In genomic region chr13:74288361-74288911, GRCh38 we compare ENCODE assay signal across 8 cellular contexts.
A peak's percentile ranks its signal among the peaks of the same experiment; 100 is the strongest.
DNase-seq lines count a peak whose midpoint lies in the region; ATAC-seq, FAIRE-seq and TF ChIP-seq lines count a peak whose summit lies in the region.

No MANE protein-coding gene starts in this region.

- H3K36me3 ChIP-seq in bronchial epithelial cell (ENCODE audit: control insufficient read depth, insufficient read depth, low read length): no peaks in the 10 kb centered on the region
- H3K36me3 ChIP-seq in right lobe of liver: no peaks in the 10 kb centered on the region
- no peaks in the 10 kb centered on the region for H3K36me3 ChIP-seq in subcutaneous abdominal adipose tissue (ENCODE audit: control insufficient read depth in 5 of 5, insufficient read depth in 5 of 5, low read length in 5 of 5)

- H3K4me1 Mint-ChIP-seq in T-helper 1 cell treated with Interleukin-12 subunit alpha and Interleukin-12 subunit beta and Interleukin-4 antibody, amounts not matched to agents 30 μg/mL and 1 μg/mL, for 36 hours (ENCODE audit: low read depth): peaks cover 27% of the 10 kb centered on the region

- H3K27me3 Mint-ChIP-seq in T-helper 1 cell treated with Interleukin-12 subunit alpha and Interleukin-12 subunit beta and Interleukin-4 antibody, amounts not matched to agents 30 μg/mL and 1 μg/mL, for 36 hours (ENCODE audit: low read depth): peaks cover 4% of the 10 kb centered on the region

- H3K9me3 ChIP-seq in right lobe of liver (no peaks in the 10 kb centered on the region), subcutaneous abdominal adipose tissue (ENCODE audit: control insufficient read depth in 5 of 5, low read length in 5 of 5) (no peaks in the 10 kb centered on the region)

- H3K27ac ChIP-seq in right lobe of liver: peak overlapping the region in 2 of 3 donors; percentile 56 to 76
- H3K27ac ChIP-seq in subcutaneous abdominal adipose tissue (ENCODE audit: low read depth, low read length): no peak overlapping the region

- H3K4me3 ChIP-seq in bronchial epithelial cell (ENCODE audit: low read depth, low read length) (peak overlapping the region; percentile 9), right lobe of liver (peak overlapping the region; percentile 19 to 51 (median 44)), subcutaneous abdominal adipose tissue (ENCODE audit: low read depth in 1 of 5, low read length in 5 of 5) (peak overlapping the region in 4 of 5 donors; percentile 11 to 52 (median 43))

- FAIRE-seq in bronchial epithelial cell (lab: Jason Lieb, UNC): no peak

- TF ChIP-seq CTCF in bronchial epithelial cell (IDR thresholded peaks at IDR 0.05; ENCODE audit: insufficient read depth, low read length, severe bottlenecking) (no peak), right lobe of liver (IDR thresholded peaks at IDR 0.05) (no peak)

- intact Hi-C loops in right lobe of liver (cut with DNase I): no loop called here
- intact Hi-C loops in posterior vena cava (cut with DNase I): loop anchor here in 1 of 2 donors (10.0 kb wide), 1 partner anchor 144 kb away; no protein-coding TSS in a partner anchor

- no peak for TF ChIP-seq POLR2A in right lobe of liver (IDR thresholded peaks at IDR 0.05)

- H3K36me3 Mint-ChIP-seq in T-helper 1 cell treated with Interleukin-12 subunit alpha and Interleukin-12 subunit beta and Interleukin-4 antibody, amounts not matched to agents 30 μg/mL and 1 μg/mL, for 36 hours (ENCODE audit: low read depth): no peaks in the 10 kb centered on the region

- DNase-seq in NCI-H2107 treated with DMSO at 0.1 percent for 48 hours (lab: John Stamatoyannopoulos, UW; ENCODE audit: unreplicated experiment) (peak; percentile 42), NCI-H2107 (lab: John Stamatoyannopoulos, UW) (no peak), bronchial epithelial cell (ENCODE audit: low read depth) (peak; percentile 46), right lobe of liver (peak; percentile 35 to 69 (median 65)), GOT3 (lab: John Stamatoyannopoulos, UW) (no peak), posterior vena cava (ENCODE audit: low spot score) (no peak)

- H3K4me1 ChIP-seq in right lobe of liver (peaks cover 0 to 15% (median 7%) of the 10 kb centered on the region in 4 donors), subcutaneous abdominal adipose tissue (ENCODE audit: control insufficient read depth in 5 of 5, insufficient read depth in 5 of 5, low read length in 5 of 5) (peaks cover 0 to 22% (median 14%) of the 10 kb centered on the region in 5 donors)

- H3K9me3 Mint-ChIP-seq in T-helper 1 cell treated with Interleukin-12 subunit alpha and Interleukin-12 subunit beta and Interleukin-4 antibody, amounts not matched to agents 30 μg/mL and 1 μg/mL, for 36 hours: no peaks in the 10 kb centered on the region

- 9% methylated on average over 5 of the region's 10 CpGs for WGBS in right lobe of liver (ENCODE audit: insufficient coverage, low coverage, low lambda C conversion rate, missing lambda C conversion rate)

- peak; percentile 30 to 45 (median 40) for ATAC-seq in right lobe of liver

- peak overlapping the region; percentile 66 for H3K4me3 Mint-ChIP-seq in T-helper 1 cell treated with Interleukin-12 subunit alpha and Interleukin-12 subunit beta and Interleukin-4 antibody, amounts not matched to agents 30 μg/mL and 1 μg/mL, for 36 hours

- H3K27me3 ChIP-seq in bronchial epithelial cell (ENCODE audit: control insufficient read depth, insufficient read depth, low read length): no peaks in the 10 kb centered on the region
- H3K27me3 ChIP-seq in right lobe of liver: no peaks in the 10 kb centered on the region
- peaks cover 0 to 3% (median 0%) of the 10 kb centered on the region in 5 donors for H3K27me3 ChIP-seq in subcutaneous abdominal adipose tissue (ENCODE audit: control insufficient read depth in 5 of 5, insufficient read depth in 4 of 5, low read length in 5 of 5)

- H3K27ac Mint-ChIP-seq in T-helper 1 cell treated with Interleukin-12 subunit alpha and Interleukin-12 subunit beta and Interleukin-4 antibody, amounts not matched to agents 30 μg/mL and 1 μg/mL, for 36 hours: peak overlapping the region; percentile 72

- H3K9ac ChIP-seq in subcutaneous abdominal adipose tissue (ENCODE audit: low read length in 5 of 5): peak overlapping the region in 2 of 5 donors; percentile 46 to 52

Comparison
In these comparisons a context has a peak if more than half of its experiments do, and no peak if none do; other contexts are left out.
1. DNase-seq: peak in NCI-H2107 treated with DMSO at 0.1 percent for 48 hours (single experiment), bronchial epithelial cell (single experiment) and right lobe of liver (3 of 3); none in NCI-H2107 (single experiment), GOT3 (single experiment) and posterior vena cava (single experiment).
2. Peak in every context shown above with its lines, with median percentiles within 50 percentile points of each other: H3K4me3 ChIP-seq.